ENCODE assay signal across 1 cellular context in genomic region chr5:55578771-55579170, GRCh38.
TF ChIP-seq lines count a peak whose summit lies in the region.

No MANE protein-coding gene starts in this region.

TF ChIP-seq in GM23338, 12 proteins besides CTCF, POLR2A, EP300 and RAD21:
- TF ChIP-seq REST (IDR thresholded peaks at IDR 0.05; ENCODE audit: unreplicated experiment), result no peak
- TF ChIP-seq CREB1 (CRISPR knock-in tag; IDR thresholded peaks at IDR 0.05; ENCODE audit: low read depth), result no peak
- TF ChIP-seq EZH2phosphoT487 (IDR thresholded peaks at IDR 0.05; ENCODE audit: unreplicated experiment), result no peak
- no peak for TF ChIP-seq STAT1 (IDR thresholded peaks at IDR 0.05; ENCODE audit: unreplicated experiment)
- no peak for TF ChIP-seq ZNF331 (CRISPR knock-in tag; IDR thresholded peaks at IDR 0.05; ENCODE audit: low read depth)
- TF ChIP-seq ETS1 (IDR thresholded peaks at IDR 0.05), result no peak
- TF ChIP-seq EZH2 (IDR thresholded peaks at IDR 0.05; ENCODE audit: low read depth, unreplicated experiment), result no peak
